16 cellular contexts compared by ENCODE assay signal in the genomic region with DNA sequence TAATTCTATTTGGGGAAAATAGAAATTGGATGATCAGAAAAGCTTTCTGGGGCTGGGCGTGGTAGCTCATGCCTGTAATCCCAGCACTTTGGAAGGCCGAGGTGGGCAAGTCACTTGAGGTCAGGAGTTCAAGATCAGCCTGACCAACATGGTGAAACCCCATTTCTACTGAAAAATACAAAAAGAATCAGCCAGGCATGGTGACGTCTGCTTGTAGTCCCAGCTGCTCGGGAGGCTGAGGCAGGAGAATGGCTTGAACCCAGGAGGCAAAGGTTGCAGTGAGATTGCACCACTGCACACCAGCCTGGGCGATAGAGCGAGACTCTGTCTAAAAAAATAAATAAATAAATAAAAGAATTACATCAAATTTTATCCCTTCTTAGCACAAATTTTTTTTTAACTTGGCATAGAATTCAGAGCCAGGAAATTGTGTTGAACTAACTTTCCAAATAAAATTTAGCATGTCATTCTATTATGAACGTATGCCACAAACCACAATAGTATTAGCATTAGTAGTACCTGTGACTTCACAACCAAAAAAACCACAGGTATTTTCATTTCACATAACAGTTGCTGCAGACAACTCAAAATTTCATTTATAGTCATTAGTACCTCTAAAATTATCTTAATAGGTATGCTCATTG. TPM values are rescaled to one million over a fixed set of nuclear protein-coding genes. Genes with fewer than 3 reads are reported as not detected.
A peak's percentile ranks its signal among the peaks of the same experiment; 100 is the strongest.
DNase-seq lines count a peak whose midpoint lies in the region; ATAC-seq, FAIRE-seq and TF ChIP-seq lines count a peak whose summit lies in the region.
"Had no signal": no experiment of that assay in that cellular context is flagged by ENCODE, and none has a peak within 500 bp of the region (broad histone marks: within the 10 kb centered on the region; RNA-seq: fewer than 3 reads in every experiment).

No MANE protein-coding gene starts in this region.

- POLR2A ChIA-PET in HepG2 (lab: Yijun Ruan, JAX) = no interaction called here

- in situ Hi-C loops in HepG2 (cut with HindIII; ENCODE audit: extremely low pct_ligation_motif_present, low pct_unique_long_range_greater_than_20kb) = no loop called here

- intact Hi-C loops in HepG2 (cut with micrococcal nuclease; ENCODE audit: unreplicated experiment) = no loop called here

- no peak overlapping the region for H2AFZ ChIP-seq in HepG2 (ENCODE audit: low read length)

- DNase-seq in HepG2 (ENCODE audit: low spot score) = no peak
- DNase-seq in HT1080 (ENCODE audit: low read depth) = peak; percentile 25
- peak; percentile 24 for DNase-seq in urothelium cell line (ENCODE audit: low spot score)
- no peak for DNase-seq in NCI-H1048 (lab: John Stamatoyannopoulos, UW)
- DNase-seq: activated T-cell treated with anti-CD3 and anti-CD28 coated beads, Interleukin-2, amount 50 U/mL, for 24 hours; heart right ventricle; mucosa of descending colon; NCI-H1092 had no signal

- no TSS peak for BruUV-seq in HepG2 (replicated peaks; lab: Mats Ljungman, UMichigan)

- CTCF ChIA-PET in HepG2 (lab: Yijun Ruan, JAX; ENCODE audit: low intra/inter-chr PET ratio, low total read pairs) = no interaction called here

- H3K9me3 ChIP-seq in liver (ENCODE audit: control insufficient read depth in 4 of 4, low read length in 3 of 4) (no peaks in the 10 kb centered on the region), HepG2 (ENCODE audit: low read length) (no peaks in the 10 kb centered on the region)
- H3K9me3 ChIP-seq: heart right ventricle, mucosa of descending colon had no signal

- H3K79me2 ChIP-seq in HepG2 (ENCODE audit: insufficient read depth, low read length) = peaks cover 4% of the 10 kb centered on the region

- H3K27ac ChIP-seq in liver (ENCODE audit: low read depth in 1 of 2, low read length in 2 of 2) (no peak overlapping the region), HepG2 (ENCODE audit: extremely low read length, insufficient read depth, low read length) (no peak overlapping the region)
- H3K27ac ChIP-seq: heart right ventricle, skin epidermis had no signal

- no peaks in the 10 kb centered on the region for H3K36me3 ChIP-seq in liver (ENCODE audit: control insufficient read depth in 4 of 4, insufficient read depth in 3 of 4, low read depth in 1 of 4, low read length in 3 of 4)
- no peaks in the 10 kb centered on the region for H3K36me3 ChIP-seq in HepG2 (replicated peaks in 1 of 2; ENCODE audit: control insufficient read depth in 1 of 2, insufficient read depth in 2 of 2, low read length in 2 of 2)
- H3K36me3 ChIP-seq: heart right ventricle had no signal

- ATAC-seq in HepG2 = no peak
- ATAC-seq in HG02798 (IDR thresholded peaks at IDR 0.05; ENCODE audit: poor library complexity, unreplicated experiment) = peak; percentile 29
- no peak for ATAC-seq in HG02840 (IDR thresholded peaks at IDR 0.05; ENCODE audit: low FRiP score, unreplicated experiment)
- no peak for ATAC-seq in HG02571 (IDR thresholded peaks at IDR 0.05; ENCODE audit: unreplicated experiment)
- ATAC-seq: HCT116; heart right ventricle; mucosa of descending colon; stimulated activated effector memory CD8-positive, alpha-beta T cell treated with anti-CD3 and anti-CD28 coated beads, Interleukin-12 subunit alpha, Interleukin-12 subunit beta, amount 100 ng/mL, for 72 hours had no signal

- H4K20me1 ChIP-seq in HepG2 (ENCODE audit: insufficient read depth, low read length) = no peaks in the 10 kb centered on the region

- TF ChIP-seq RAD21 in liver (IDR thresholded peaks at IDR 0.05) = no peak
- TF ChIP-seq RAD21 in HepG2 (CRISPR knock-in tag; IDR thresholded peaks at IDR 0.05) = no peak

- H3K4me3 ChIP-seq in liver (ENCODE audit: low read depth in 1 of 3, low read length in 3 of 3) (no peak overlapping the region), HepG2 (replicated peaks in 1 of 3; ENCODE audit: insufficient read depth in 1 of 3, low read depth in 2 of 3, low read length in 3 of 3) (no peak overlapping the region)
- H3K4me3 ChIP-seq: heart right ventricle, mucosa of descending colon, skin epidermis had no signal

- H3K4me2 ChIP-seq in HepG2 (ENCODE audit: low read depth, low read length) = no peak overlapping the region

- TF ChIP-seq CTCF in liver (IDR thresholded peaks at IDR 0.05; ENCODE audit: low read depth, low read length, missing input control) (no peak), HepG2 (CRISPR knock-in tag; IDR thresholded peaks at IDR 0.05) (no peak)

- FAIRE-seq in HepG2 (lab: Jason Lieb, UNC) (no peak), urothelium cell line (lab: Jason Lieb, UNC) (no peak)
- FAIRE-seq: A204.1 had no signal

- no peak for TF ChIP-seq EP300 in HepG2 (IDR thresholded peaks at IDR 0.05; ENCODE audit: low read depth in 2 of 2, low read length in 2 of 2)
- TF ChIP-seq EP300 in HepG2 (CRISPR knock-in tag; IDR thresholded peaks at IDR 0.05; ENCODE audit: borderline replicate concordance) = no peak

- no peak for TF ChIP-seq POLR2A in HepG2 (IDR thresholded peaks at IDR 0.05; ENCODE audit: insufficient read depth in 1 of 2, low read depth in 2 of 2, low read length in 2 of 2)

- 75% methylated on average over 7 of the region's 7 CpGs for WGBS in liver
- 92% methylated on average over 7 of the region's 7 CpGs for WGBS in HepG2 (ENCODE audit: low lambda C conversion rate)

- H3K4me1 ChIP-seq in liver (ENCODE audit: control insufficient read depth in 4 of 4, insufficient read depth in 4 of 4, low read length in 3 of 4) (peaks cover 0 to 4% (median 1%) of the 10 kb centered on the region in 4 donors), HepG2 (ENCODE audit: insufficient read depth, low read length) (peaks cover 15% of the 10 kb centered on the region)

- no peaks in the 10 kb centered on the region for H3K27me3 ChIP-seq in liver (ENCODE audit: control insufficient read depth in 4 of 4, insufficient read depth in 4 of 4, low read length in 3 of 4)
- H3K27me3 ChIP-seq in HepG2 (ENCODE audit: control insufficient read depth in 1 of 2, insufficient read depth in 2 of 2, low read length in 2 of 2) = no peaks in the 10 kb centered on the region; a peak in 1 of 5 replicates
- H3K27me3 ChIP-seq: heart right ventricle had no signal

- H3K9ac ChIP-seq in liver (ENCODE audit: low read depth in 1 of 2, low read length in 2 of 2) (no peak overlapping the region), HepG2 (ENCODE audit: insufficient read depth, low read depth, low read length) (no peak overlapping the region)

RNA-seq across cellular contexts. Expression of gene ANKRD13C, which starts 4.5 kb away (rescaled TPM):
- total RNA-seq in liver (10 to 100 TPM; 11.6 to 14.1 TPM), HepG2 (2016; rRNA removed; fragmentation: Illumina TruSeq; extraction: Trizol) (17.6 and 18.8 TPM in 2 replicates)
- polyA plus RNA-seq in liver (1 to 10 TPM; 3.3 to 4.9 TPM), HepG2 (2011; rRNA removed) (5.3 and 6.2 TPM in 2 replicates)
- 62.2 and 62.6 TPM in 2 replicates for total RNA-seq in HepG2 (2016; cell fraction: cytosol; rRNA removed; fragmentation: Illumina TruSeq; extraction: Trizol; ENCODE audit: low read depth)
- total RNA-seq in HepG2 (2016; cell fraction: insoluble cytoplasmic fraction; rRNA removed; fragmentation: Illumina TruSeq; extraction: Trizol) = 16.1 and 18.3 TPM in 2 replicates
- 23.5 and 24.6 TPM in 2 replicates for total RNA-seq in HepG2 (2016; cell fraction: membrane; rRNA removed; fragmentation: Illumina TruSeq; extraction: Trizol)
- total RNA-seq in HepG2 (2016; cell fraction: nucleus; rRNA removed; fragmentation: Illumina TruSeq; extraction: Trizol) = 18.4 and 21.6 TPM in 2 replicates
- polyA plus RNA-seq in HepG2 (2011; cell fraction: cytosol; rRNA removed) = 3.4 and 3.7 TPM in 2 replicates
- polyA plus RNA-seq in HepG2 (2011; cell fraction: nucleus; rRNA removed) = 9.3 and 9.6 TPM in 2 replicates
- polyA plus RNA-seq in HepG2 (2012) = 8.0 and 8.8 TPM in 2 replicates
- polyA plus RNA-seq in HepG2 (2016; cell fraction: cytosol; fragmentation: Illumina TruSeq; extraction: Trizol; ENCODE audit: low read depth) = 1.6 and 2.2 TPM in 2 replicates
- polyA plus RNA-seq in HepG2 (2016; cell fraction: insoluble cytoplasmic fraction; fragmentation: Illumina TruSeq; extraction: Trizol; ENCODE audit: low read depth) = 17.0 and 17.6 TPM in 2 replicates
- polyA plus RNA-seq in HepG2 (2016; cell fraction: membrane; fragmentation: Illumina TruSeq; extraction: Trizol; ENCODE audit: low read depth) = 7.0 TPM in 2 replicates
- 14.0 and 20.5 TPM in 2 replicates for polyA plus RNA-seq in HepG2 (2016; cell fraction: nucleus; fragmentation: Illumina TruSeq; extraction: Trizol; ENCODE audit: insufficient read depth, low read depth)
- polyA minus RNA-seq in HepG2 (2011; rRNA and poly(A)+ RNA removed; ENCODE audit: low replicate concordance) = 10.5 and 13.4 TPM in 2 replicates
- polyA minus RNA-seq in HepG2 (2011; cell fraction: cytosol; rRNA and poly(A)+ RNA removed) = 8.9 and 9.1 TPM in 2 replicates
- polyA minus RNA-seq in HepG2 (2011; cell fraction: nucleus; rRNA and poly(A)+ RNA removed) = 42.4 and 46.0 TPM in 2 replicates
- 17.3 and 19.6 TPM in 2 replicates for total RNA-seq in HT1080 (2014; rRNA removed; shearing (Covaris generic))
- 14.3 and 14.9 TPM in 2 replicates for polyA plus RNA-seq in HT1080 (2015; cell fraction: cytosol; rRNA removed)
- polyA plus RNA-seq in HT1080 (2015; cell fraction: nucleus; rRNA removed) = 14.4 and 18.0 TPM in 2 replicates

RNA-seq across cellular contexts. Expression of gene CTH, which starts 52.0 kb away (rescaled TPM):
- total RNA-seq in liver = 10 to 100 TPM in 1 of 2 donors, 1 to 10 TPM in 1; 8.9 to 40.7 TPM
- 10 to 100 TPM; 49.0 to 49.4 TPM for polyA plus RNA-seq in liver
- 8.7 and 12.4 TPM in 2 replicates for total RNA-seq in HepG2 (2016; rRNA removed; fragmentation: Illumina TruSeq; extraction: Trizol)
- 1.1 and 1.7 TPM in 2 replicates for total RNA-seq in HepG2 (2016; cell fraction: cytosol; rRNA removed; fragmentation: Illumina TruSeq; extraction: Trizol; ENCODE audit: low read depth)
- 9.9 and 12.2 TPM in 2 replicates for total RNA-seq in HepG2 (2016; cell fraction: insoluble cytoplasmic fraction; rRNA removed; fragmentation: Illumina TruSeq; extraction: Trizol)
- 2.9 and 3.5 TPM in 2 replicates for total RNA-seq in HepG2 (2016; cell fraction: membrane; rRNA removed; fragmentation: Illumina TruSeq; extraction: Trizol)
- 8.8 and 11.7 TPM in 2 replicates for total RNA-seq in HepG2 (2016; cell fraction: nucleus; rRNA removed; fragmentation: Illumina TruSeq; extraction: Trizol)
- 15.7 and 19.7 TPM in 2 replicates for polyA plus RNA-seq in HepG2 (2011; rRNA removed)
- 18.3 and 19.4 TPM in 2 replicates for polyA plus RNA-seq in HepG2 (2011; cell fraction: cytosol; rRNA removed)
- 10.9 and 15.1 TPM in 2 replicates for polyA plus RNA-seq in HepG2 (2011; cell fraction: nucleus; rRNA removed)
- polyA plus RNA-seq in HepG2 (2012) = 18.2 and 26.6 TPM in 2 replicates
- polyA plus RNA-seq in HepG2 (2016; cell fraction: cytosol; fragmentation: Illumina TruSeq; extraction: Trizol; ENCODE audit: low read depth) = 0.96 and 1.1 TPM in 2 replicates
- polyA plus RNA-seq in HepG2 (2016; cell fraction: insoluble cytoplasmic fraction; fragmentation: Illumina TruSeq; extraction: Trizol; ENCODE audit: low read depth) = 14.7 and 15.0 TPM in 2 replicates
- polyA plus RNA-seq in HepG2 (2016; cell fraction: membrane; fragmentation: Illumina TruSeq; extraction: Trizol; ENCODE audit: low read depth) = 1.5 and 2.0 TPM in 2 replicates
- polyA plus RNA-seq in HepG2 (2016; cell fraction: nucleus; fragmentation: Illumina TruSeq; extraction: Trizol; ENCODE audit: insufficient read depth, low read depth) = 10.0 and 12.8 TPM in 2 replicates
- 33.7 and 40.4 TPM in 2 replicates for polyA minus RNA-seq in HepG2 (2011; rRNA and poly(A)+ RNA removed; ENCODE audit: low replicate concordance)
- polyA minus RNA-seq in HepG2 (2011; cell fraction: cytosol; rRNA and poly(A)+ RNA removed) = 13.9 and 16.7 TPM in 2 replicates
- 24.0 and 32.6 TPM in 2 replicates for polyA minus RNA-seq in HepG2 (2011; cell fraction: nucleus; rRNA and poly(A)+ RNA removed)
- 4.1 and 4.7 TPM in 2 replicates for total RNA-seq in HT1080 (2014; rRNA removed; shearing (Covaris generic))
- polyA plus RNA-seq in HT1080 (2015; cell fraction: cytosol; rRNA removed) = 12.8 and 17.4 TPM in 2 replicates
- polyA plus RNA-seq in HT1080 (2015; cell fraction: nucleus; rRNA removed) = 26.9 and 32.1 TPM in 2 replicates

Comparison
In these comparisons a context has a peak if more than half of its experiments do, and no peak if none do; other contexts are left out.
1. DNase-seq: peak in HT1080 (single experiment) and urothelium cell line (single experiment); none in HepG2 (single experiment) and NCI-H1048 (single experiment).